10 cellular contexts compared by ENCODE assay signal in the genomic region with DNA sequence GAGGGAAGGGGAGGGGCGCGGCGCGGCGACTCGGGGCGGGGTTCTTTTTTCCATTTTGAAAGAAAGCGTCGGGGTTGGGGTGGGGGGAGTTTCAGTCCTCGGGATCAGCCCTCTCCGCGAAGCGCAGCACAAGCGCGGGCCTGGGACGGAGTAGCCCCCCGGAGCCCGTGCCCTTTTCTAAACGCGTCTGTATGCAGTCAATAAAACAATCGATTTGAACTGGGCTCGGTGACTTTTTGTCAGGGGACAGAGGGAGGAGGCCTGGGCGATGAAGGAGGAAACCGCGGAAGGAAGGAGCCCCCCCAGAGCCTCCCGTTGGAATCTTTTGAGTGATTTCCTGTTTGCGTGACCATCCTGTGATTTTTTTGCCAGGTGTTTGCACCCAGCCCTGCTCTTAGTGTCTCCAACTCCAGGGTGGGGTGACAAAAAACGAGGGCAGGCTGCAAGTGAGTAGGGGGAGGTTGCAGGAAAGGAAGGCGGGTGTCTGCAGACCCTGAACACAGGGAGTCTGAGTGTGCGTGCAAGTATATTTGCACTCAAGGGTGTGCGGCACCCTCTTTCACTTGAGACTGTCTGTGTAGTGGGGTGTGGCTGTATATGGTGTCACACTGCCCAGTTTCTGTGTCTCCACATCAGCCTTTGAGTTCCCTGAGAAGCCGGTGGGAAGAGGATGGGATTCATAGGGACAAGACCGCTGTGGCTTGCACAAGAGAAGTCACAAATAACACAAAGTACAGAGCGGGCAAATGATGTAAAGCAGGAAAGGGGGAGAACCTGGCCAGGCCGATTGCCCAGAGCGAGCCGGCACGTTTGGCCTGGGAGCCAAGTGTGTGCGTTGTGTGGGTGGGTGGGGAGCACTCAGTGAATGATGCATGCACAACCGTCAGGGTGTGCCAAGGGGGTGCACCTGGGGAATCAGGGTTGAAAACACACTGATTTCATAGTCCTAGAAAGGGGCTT. TPM values are rescaled to one million over a fixed set of nuclear protein-coding genes. Genes with fewer than 3 reads are reported as not detected.
DNase-seq lines count a peak whose midpoint lies in the region; ATAC-seq, FAIRE-seq and TF ChIP-seq lines count a peak whose summit lies in the region.
"Had no signal": no experiment of that assay in that cellular context is flagged by ENCODE, and none has a peak within 500 bp of the region (broad histone marks: within the 10 kb centered on the region; RNA-seq: fewer than 3 reads in every experiment).

No MANE protein-coding gene starts in this region.

- POLR2A ChIA-PET in activated CD8-positive, alpha-beta T cell treated with anti-CD3 and anti-CD28 coated beads, Interleukin-2, amount 10 ng/mL, durations not matched to agents 7 days and 5 days (lab: Charles Lee): no interaction called here

- ATAC-seq in activated CD8-positive, alpha-beta T cell treated with anti-CD3 and anti-CD28 coated beads, Interleukin-2, amount 10 ng/mL, durations not matched to agents 7 days and 5 days: no peak
- ATAC-seq in thoracic aorta (ENCODE audit: insufficient number of reproducible peaks, low FRiP score, low read depth) (no peak), HG02981 (IDR thresholded peaks at IDR 0.05; ENCODE audit: unreplicated experiment) (no peak)

- peaks cover 11 to 19% of the 10 kb centered on the region in 2 donors for H3K4me1 ChIP-seq in thoracic aorta (ENCODE audit: control insufficient read depth in 1 of 2, low read depth in 2 of 2)

- H3K4me3 ChIP-seq in thoracic aorta: peak overlapping the region; percentile 69

- H3K4me3 Mint-ChIP-seq in T-helper 2 cell treated with Interferon-gamma antibody and Interleukin-4, amounts not matched to agents 5 μg/mL and 100 μg/mL, for 36 hours: peak overlapping the region; percentile 49
- H3K4me3 Mint-ChIP-seq in activated CD8-positive, alpha-beta T cell treated with anti-CD3 and anti-CD28 coated beads, Interleukin-2, amount 10 ng/mL, durations not matched to agents 7 days and 5 days: peak overlapping the region; percentile 29
- H3K4me3 Mint-ChIP-seq in immature natural killer cell: peak overlapping the region; percentile 1 to 75 (median 64)

- H3K36me3 Mint-ChIP-seq in T-helper 2 cell treated with Interferon-gamma antibody and Interleukin-4, amounts not matched to agents 5 μg/mL and 100 μg/mL, for 36 hours (ENCODE audit: low read depth): peaks cover 2% of the 10 kb centered on the region
- peaks cover 6% of the 10 kb centered on the region for H3K36me3 Mint-ChIP-seq in activated CD8-positive, alpha-beta T cell treated with anti-CD3 and anti-CD28 coated beads, Interleukin-2, amount 10 ng/mL, durations not matched to agents 7 days and 5 days (ENCODE audit: low read depth)
- no peaks in the 10 kb centered on the region for H3K36me3 Mint-ChIP-seq in immature natural killer cell

- no peak for DNase-seq in T-helper 2 cell treated with Interferon-gamma antibody and Interleukin-4, amounts not matched to agents 5 μg/mL and 100 μg/mL, for 36 hours (ENCODE audit: low spot score)
- DNase-seq in T-helper 2 cell: no peak
- DNase-seq in activated CD8-positive, alpha-beta T cell treated with anti-CD3 and anti-CD28 coated beads, Interleukin-2, amount 10 ng/mL, durations not matched to agents 7 days and 5 days: no peak
- DNase-seq in immature natural killer cell: no peak
- DNase-seq in thoracic aorta (ENCODE audit: low spot score): no peak
- no peak for DNase-seq in NK-92 treated with Interleukin-12 subunit alpha and Interleukin-12 subunit beta, amount 100 ng/mL, for 24 hours (lab: John Stamatoyannopoulos, UW)
- no peak for DNase-seq in HTR-8/SVneo (ENCODE audit: insufficient read length, low spot score)
- DNase-seq: DND-41 had no signal

- CTCF ChIA-PET in activated CD8-positive, alpha-beta T cell treated with anti-CD3 and anti-CD28 coated beads, Interleukin-2, amount 10 ng/mL, durations not matched to agents 7 days and 5 days (lab: Charles Lee): no interaction called here

- peaks cover 8% of the 10 kb centered on the region for H3K4me1 Mint-ChIP-seq in T-helper 2 cell treated with Interferon-gamma antibody and Interleukin-4, amounts not matched to agents 5 μg/mL and 100 μg/mL, for 36 hours (ENCODE audit: low read depth)
- H3K4me1 Mint-ChIP-seq in activated CD8-positive, alpha-beta T cell treated with anti-CD3 and anti-CD28 coated beads, Interleukin-2, amount 10 ng/mL, durations not matched to agents 7 days and 5 days (ENCODE audit: low read depth): peaks cover 22% of the 10 kb centered on the region
- H3K4me1 Mint-ChIP-seq in immature natural killer cell: peaks cover 9 to 10% of the 10 kb centered on the region in 2 donors

- TF ChIP-seq CTCF in thoracic aorta (IDR thresholded peaks at IDR 0.05): no peak

- H3K27ac Mint-ChIP-seq in T-helper 2 cell treated with Interferon-gamma antibody and Interleukin-4, amounts not matched to agents 5 μg/mL and 100 μg/mL, for 36 hours: peak overlapping the region; percentile 17
- no peak overlapping the region for H3K27ac Mint-ChIP-seq in activated CD8-positive, alpha-beta T cell treated with anti-CD3 and anti-CD28 coated beads, Interleukin-2, amount 10 ng/mL, durations not matched to agents 7 days and 5 days
- no peak overlapping the region for H3K27ac Mint-ChIP-seq in immature natural killer cell

- H3K36me3 ChIP-seq in thoracic aorta: no peaks in the 10 kb centered on the region

- FAIRE-seq in HTR-8/SVneo (lab: Jason Lieb, UNC): no peak

- H3K9me3 Mint-ChIP-seq in T-helper 2 cell treated with Interferon-gamma antibody and Interleukin-4, amounts not matched to agents 5 μg/mL and 100 μg/mL, for 36 hours: no peaks in the 10 kb centered on the region
- H3K9me3 Mint-ChIP-seq in activated CD8-positive, alpha-beta T cell treated with anti-CD3 and anti-CD28 coated beads, Interleukin-2, amount 10 ng/mL, durations not matched to agents 7 days and 5 days (ENCODE audit: insufficient read depth): no peaks in the 10 kb centered on the region
- H3K9me3 Mint-ChIP-seq in immature natural killer cell: no peaks in the 10 kb centered on the region

- peaks cover 23% of the 10 kb centered on the region for H3K27me3 ChIP-seq in thoracic aorta (replicated peaks; ENCODE audit: insufficient read depth)

- no peak overlapping the region for H3K27ac ChIP-seq in thoracic aorta

- H3K9me3 ChIP-seq in thoracic aorta: no peaks in the 10 kb centered on the region

- H3K27me3 Mint-ChIP-seq in T-helper 2 cell treated with Interferon-gamma antibody and Interleukin-4, amounts not matched to agents 5 μg/mL and 100 μg/mL, for 36 hours (ENCODE audit: low read depth): peaks cover 75% of the 10 kb centered on the region
- H3K27me3 Mint-ChIP-seq in activated CD8-positive, alpha-beta T cell treated with anti-CD3 and anti-CD28 coated beads, Interleukin-2, amount 10 ng/mL, durations not matched to agents 7 days and 5 days (ENCODE audit: low read depth): peaks cover 67% of the 10 kb centered on the region
- H3K27me3 Mint-ChIP-seq in immature natural killer cell (ENCODE audit: low read depth in 3 of 3): peaks cover 20 to 41% (median 29%) of the 10 kb centered on the region in 3 donors

RNA-seq across cellular contexts. Expression of a gene that starts 6.5 kb away (rescaled TPM):
- not detected for total RNA-seq in activated CD8-positive, alpha-beta T cell treated with anti-CD3 and anti-CD28 coated beads, Interleukin-2, amount 10 ng/mL, durations not matched to agents 7 days and 5 days
- not detected for polyA plus RNA-seq in immature natural killer cell
- not detected for total RNA-seq in thoracic aorta
- total RNA-seq: myocyte had no signal

RNA-seq across cellular contexts. Expression of a gene that starts 36.6 kb away (rescaled TPM):
- total RNA-seq in activated CD8-positive, alpha-beta T cell treated with anti-CD3 and anti-CD28 coated beads, Interleukin-2, amount 10 ng/mL, durations not matched to agents 7 days and 5 days: not detected
- polyA plus RNA-seq in immature natural killer cell: not detected
- total RNA-seq in thoracic aorta: 100 to 1,000 TPM in 1 of 2 donors, 10 to 100 TPM in 1; 76.8 to 323 TPM

RNA-seq across cellular contexts. Expression of a gene that starts 54.5 kb away (rescaled TPM):
- total RNA-seq in activated CD8-positive, alpha-beta T cell treated with anti-CD3 and anti-CD28 coated beads, Interleukin-2, amount 10 ng/mL, durations not matched to agents 7 days and 5 days: not detected
- polyA plus RNA-seq in immature natural killer cell: not detected
- under 1 TPM; 0.14 to 0.42 TPM for total RNA-seq in thoracic aorta
- total RNA-seq: myocyte had no signal

Comparison
In these comparisons a context has a peak if more than half of its experiments do, and no peak if none do; other contexts are left out.
1. RNA of a gene that starts 36.6 kb away (total RNA-seq): 76.8 to 323 TPM in thoracic aorta; not detected in activated CD8-positive, alpha-beta T cell treated with anti-CD3 and anti-CD28 coated beads, Interleukin-2, amount 10 ng/mL, durations not matched to agents 7 days and 5 days; every median in the first group is over 10 times any median in the second.
2. Peak in every context shown above with its lines, with median percentiles within 50 percentile points of each other: H3K4me3 Mint-ChIP-seq.